In the genomic region with DNA sequence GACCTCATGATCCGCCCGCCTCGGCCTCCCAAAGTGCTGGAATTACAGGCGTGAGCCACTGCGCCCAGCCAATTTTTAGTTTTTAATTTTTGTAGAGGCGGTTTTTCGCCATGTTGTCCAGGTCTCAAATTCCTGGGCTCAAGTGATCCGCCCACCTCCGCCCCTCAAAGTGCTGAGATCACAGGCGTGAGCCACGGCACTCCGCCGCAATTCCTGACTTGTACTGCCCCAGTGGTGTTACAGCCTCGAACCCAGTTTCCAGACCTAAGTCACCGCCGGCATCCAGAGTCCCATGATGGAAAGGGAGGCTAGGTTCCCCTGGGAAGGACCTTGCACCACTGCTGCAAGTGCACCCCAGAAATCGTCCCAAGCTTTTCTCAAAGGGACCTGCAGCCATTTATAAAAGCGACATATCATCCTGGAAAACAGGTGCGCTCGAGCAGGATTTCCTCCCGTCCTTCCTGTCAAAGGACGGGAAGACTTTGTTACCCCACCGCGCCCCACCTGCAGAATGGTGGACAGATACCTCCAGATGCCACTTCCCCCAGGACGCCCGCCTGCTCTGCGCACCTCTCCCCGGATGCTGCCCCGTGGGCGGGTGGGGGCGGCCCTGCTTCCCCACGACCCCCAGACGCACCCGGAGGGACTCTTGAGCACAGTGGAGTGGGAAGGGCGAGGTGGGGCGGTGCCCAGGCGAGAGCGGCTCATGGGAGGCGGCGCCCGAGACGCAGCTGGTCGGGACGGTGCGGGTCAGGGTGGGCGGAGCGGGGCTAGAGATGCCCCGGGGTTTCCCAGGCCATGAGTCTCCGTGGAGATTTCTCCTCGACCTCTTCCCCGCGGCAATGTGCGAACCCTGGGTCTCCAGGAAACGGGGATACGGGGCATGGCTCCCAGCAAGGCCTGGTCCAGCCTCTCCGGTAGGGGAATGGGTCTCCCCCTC, we compare ENCODE assay signal across 7 cellular contexts. TPM values are rescaled to one million over a fixed set of nuclear protein-coding genes. Genes with fewer than 3 reads are reported as not detected.
DNase-seq lines count a peak whose midpoint lies in the region; ATAC-seq and TF ChIP-seq lines count a peak whose summit lies in the region.

No MANE protein-coding gene starts in this region.

- H3K36me3 ChIP-seq in HEK293 (ENCODE audit: control insufficient read depth in 2 of 2, insufficient read depth in 1 of 2, low read length in 2 of 2), result peaks cover 0 to 31% of the 10 kb centered on the region in 2 experiments; a peak in 1 of 3 replicates

- no peak for TF ChIP-seq CTCF in GM13977 (IDR thresholded peaks at IDR 0.05; ENCODE audit: extremely low read depth, insufficient read depth, missing control alignments)
- no peak for TF ChIP-seq CTCF in HEK293 (tag by site-specific recombination; IDR thresholded peaks at IDR 0.05)

- in situ Hi-C loops in GM13977 (cut with MboI; ENCODE audit: low pct_unique_long_range_greater_than_20kb, low sequenced_read_pairs, unreplicated experiment), result no loop called here

- CTCF ChIA-PET in HEK293 (lab: Yijun Ruan, JAX), result interaction anchor here (0.5 to 1.5 kb wide), 4 partner anchors 10 to 128 kb away, joined by 3 to 4 read pairs (median 4); no protein-coding TSS in a partner anchor

- H3K4me3 Mint-ChIP-seq in central memory CD8-positive, alpha-beta T cell, result peak overlapping the region; percentile 98

- peaks cover 18% of the 10 kb centered on the region for H3K4me1 Mint-ChIP-seq in central memory CD8-positive, alpha-beta T cell

- no peaks in the 10 kb centered on the region for H3K27me3 Mint-ChIP-seq in central memory CD8-positive, alpha-beta T cell

- H3K4me3 ChIP-seq in HEK293 (ENCODE audit: low read depth, low read length), result peak overlapping the region; percentile 41

- peak overlapping the region; percentile 84 for H3K27ac ChIP-seq in HEK293 (ENCODE audit: extremely low read depth, low read depth, low read length)

- H3K27ac Mint-ChIP-seq in central memory CD8-positive, alpha-beta T cell (ENCODE audit: low read depth), result peak overlapping the region; percentile 99

- DNase-seq in GM13977 (ENCODE audit: low spot score), result peak; percentile 67
- DNase-seq in M059J (ENCODE audit: low read depth), result peak; percentile 46
- DNase-seq in T-helper 9 cell, result peak; percentile 34
- DNase-seq in central memory CD8-positive, alpha-beta T cell (ENCODE audit: low spot score in 2 of 2), result no peak
- peak; percentile 84 for DNase-seq in left colon
- DNase-seq in stimulated activated CD4-positive, alpha-beta T cell treated with anti-CD3 and anti-CD28 coated beads, Interleukin-1b, Interleukin-23, amount 100 ng/mL, for 48 hours, result peak; percentile 59

- peak; percentile 15 for ATAC-seq in central memory CD8-positive, alpha-beta T cell (replicated peaks; ENCODE audit: extremely low read depth, poor library complexity, severe bottlenecking)
- ATAC-seq in left colon, result peak; percentile 77

- peaks cover 40% of the 10 kb centered on the region for H3K36me3 Mint-ChIP-seq in central memory CD8-positive, alpha-beta T cell (ENCODE audit: insufficient read depth)

- H3K9me3 ChIP-seq in HEK293 (ENCODE audit: control insufficient read depth, insufficient read depth, low read depth, low read length), result no peaks in the 10 kb centered on the region

- no peaks in the 10 kb centered on the region for H3K4me1 ChIP-seq in HEK293 (ENCODE audit: control insufficient read depth, insufficient read depth, low read length)

- intact Hi-C loops in left colon (cut with DNase I, micrococcal nuclease), result no loop called here

- H3K9me3 Mint-ChIP-seq in central memory CD8-positive, alpha-beta T cell, result no peaks in the 10 kb centered on the region

- POLR2A ChIA-PET in HEK293 (lab: Yijun Ruan, JAX), result interaction anchor here (0.7 to 6.5 kb wide), 14 partner anchors 10 to 135 kb away, joined by 3 to 57 read pairs (median 7); a partner anchor contains a TSS

TF ChIP-seq in HEK293, 187 proteins besides CTCF, POLR2A, EP300 and RAD21 (continues in another document):
- TF ChIP-seq ZNF140 (tag by site-specific recombination; IDR thresholded peaks at IDR 0.05) (no peak), ZFHX2 (tag by site-specific recombination; conservative IDR thresholded peaks at IDR 0.05) (peak; percentile 87), ZBTB1 (tag by site-specific recombination; IDR thresholded peaks at IDR 0.05) (no peak), BCL11A (tag by site-specific recombination; IDR thresholded peaks at IDR 0.05; ENCODE audit: low read depth) (no peak), MZF1 (tag by site-specific recombination; IDR thresholded peaks at IDR 0.05; ENCODE audit: borderline replicate concordance) (0 out of 2 replicates have a peak, but pooled peaks have one; percentile 16), SP2 (tag by site-specific recombination; IDR thresholded peaks at IDR 0.05) (peak; percentile 75), KLF7 (tag by site-specific recombination; IDR thresholded peaks at IDR 0.05; ENCODE audit: borderline replicate concordance) (0 out of 2 replicates have a peak, but pooled peaks have one; percentile 15), ZNF600 (tag by site-specific recombination; IDR thresholded peaks at IDR 0.05) (peak; percentile 52; the same call in 1 of the 2 replicates), KLF9 (tag by site-specific recombination; IDR thresholded peaks at IDR 0.05; ENCODE audit: low read depth) (peak; percentile 66), ZFP37 (tag by site-specific recombination; IDR thresholded peaks at IDR 0.05) (0 out of 2 replicates have a peak, but pooled peaks have one; percentile 27), ZNF501 (tag by site-specific recombination; IDR thresholded peaks at IDR 0.05) (peak; percentile 71), EGR2 (tag by site-specific recombination; IDR thresholded peaks at IDR 0.05; ENCODE audit: low read depth) (peak; percentile 61), KLF1 (tag by site-specific recombination; IDR thresholded peaks at IDR 0.05) (peak; percentile 84)
- TF ChIP-seq, protein P1, sequence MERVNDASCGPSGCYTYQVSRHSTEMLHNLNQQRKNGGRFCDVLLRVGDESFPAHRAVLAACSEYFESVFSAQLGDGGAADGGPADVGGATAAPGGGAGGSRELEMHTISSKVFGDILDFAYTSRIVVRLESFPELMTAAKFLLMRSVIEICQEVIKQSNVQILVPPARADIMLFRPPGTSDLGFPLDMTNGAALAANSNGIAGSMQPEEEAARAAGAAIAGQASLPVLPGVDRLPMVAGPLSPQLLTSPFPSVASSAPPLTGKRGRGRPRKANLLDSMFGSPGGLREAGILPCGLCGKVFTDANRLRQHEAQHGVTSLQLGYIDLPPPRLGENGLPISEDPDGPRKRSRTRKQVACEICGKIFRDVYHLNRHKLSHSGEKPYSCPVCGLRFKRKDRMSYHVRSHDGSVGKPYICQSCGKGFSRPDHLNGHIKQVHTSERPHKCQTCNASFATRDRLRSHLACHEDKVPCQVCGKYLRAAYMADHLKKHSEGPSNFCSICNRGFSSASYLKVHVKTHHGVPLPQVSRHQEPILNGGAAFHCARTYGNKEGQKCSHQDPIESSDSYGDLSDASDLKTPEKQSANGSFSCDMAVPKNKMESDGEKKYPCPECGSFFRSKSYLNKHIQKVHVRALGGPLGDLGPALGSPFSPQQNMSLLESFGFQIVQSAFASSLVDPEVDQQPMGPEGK (tag by site-specific recombination; IDR thresholded peaks at IDR 0.05), result peak; percentile 59; the same call in 1 of the 2 replicates
- TF ChIP-seq, protein P2, sequence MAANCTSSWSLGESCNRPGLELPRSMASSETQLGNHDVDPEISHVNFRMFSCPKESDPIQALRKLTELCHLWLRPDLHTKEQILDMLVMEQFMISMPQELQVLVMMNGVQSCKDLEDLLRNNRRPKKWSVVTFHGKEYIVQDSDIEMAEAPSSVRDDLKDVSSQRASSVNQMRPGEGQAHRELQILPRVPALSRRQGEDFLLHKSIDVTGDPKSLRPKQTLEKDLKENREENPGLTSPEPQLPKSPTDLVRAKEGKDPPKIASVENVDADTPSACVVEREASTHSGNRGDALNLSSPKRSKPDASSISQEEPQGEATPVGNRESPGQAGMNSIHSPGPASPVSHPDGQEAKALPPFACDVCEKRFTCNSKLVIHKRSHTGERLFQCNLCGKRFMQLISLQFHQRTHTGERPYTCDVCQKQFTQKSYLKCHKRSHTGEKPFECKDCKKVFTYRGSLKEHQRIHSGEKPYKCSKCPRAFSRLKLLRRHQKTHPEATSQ (tag by site-specific recombination; IDR thresholded peaks at IDR 0.05), result no peak
- TF ChIP-seq, protein P3, sequence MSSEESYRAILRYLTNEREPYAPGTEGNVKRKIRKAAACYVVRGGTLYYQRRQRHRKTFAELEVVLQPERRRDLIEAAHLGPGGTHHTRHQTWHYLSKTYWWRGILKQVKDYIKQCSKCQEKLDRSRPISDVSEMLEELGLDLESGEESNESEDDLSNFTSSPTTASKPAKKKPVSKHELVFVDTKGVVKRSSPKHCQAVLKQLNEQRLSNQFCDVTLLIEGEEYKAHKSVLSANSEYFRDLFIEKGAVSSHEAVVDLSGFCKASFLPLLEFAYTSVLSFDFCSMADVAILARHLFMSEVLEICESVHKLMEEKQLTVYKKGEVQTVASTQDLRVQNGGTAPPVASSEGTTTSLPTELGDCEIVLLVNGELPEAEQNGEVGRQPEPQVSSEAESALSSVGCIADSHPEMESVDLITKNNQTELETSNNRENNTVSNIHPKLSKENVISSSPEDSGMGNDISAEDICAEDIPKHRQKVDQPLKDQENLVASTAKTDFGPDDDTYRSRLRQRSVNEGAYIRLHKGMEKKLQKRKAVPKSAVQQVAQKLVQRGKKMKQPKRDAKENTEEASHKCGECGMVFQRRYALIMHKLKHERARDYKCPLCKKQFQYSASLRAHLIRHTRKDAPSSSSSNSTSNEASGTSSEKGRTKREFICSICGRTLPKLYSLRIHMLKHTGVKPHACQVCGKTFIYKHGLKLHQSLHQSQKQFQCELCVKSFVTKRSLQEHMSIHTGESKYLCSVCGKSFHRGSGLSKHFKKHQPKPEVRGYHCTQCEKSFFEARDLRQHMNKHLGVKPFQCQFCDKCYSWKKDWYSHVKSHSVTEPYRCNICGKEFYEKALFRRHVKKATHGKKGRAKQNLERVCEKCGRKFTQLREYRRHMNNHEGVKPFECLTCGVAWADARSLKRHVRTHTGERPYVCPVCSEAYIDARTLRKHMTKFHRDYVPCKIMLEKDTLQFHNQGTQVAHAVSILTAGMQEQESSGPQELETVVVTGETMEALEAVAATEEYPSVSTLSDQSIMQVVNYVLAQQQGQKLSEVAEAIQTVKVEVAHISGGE (tag by site-specific recombination; conservative IDR thresholded peaks at IDR 0.05; ENCODE audit: low read depth), result peak; percentile 56; the same call in 1 of the 2 replicates

RNA-seq across cellular contexts. Expression of a gene that starts 1.0 kb away (rescaled TPM):
- total RNA-seq in M059J (2014; rRNA removed; shearing (Covaris generic)), result 3,989 and 5,487 TPM in 2 replicates
- total RNA-seq in left colon, result 1,000 to 10,000 TPM; 2,262 to 2,406 TPM

RNA-seq across cellular contexts. Expression of a gene that starts 11.8 kb away (rescaled TPM):
- 49.1 and 65.3 TPM in 2 replicates for total RNA-seq in M059J (2014; rRNA removed; shearing (Covaris generic))
- total RNA-seq in left colon, result 10 to 100 TPM; 23.4 to 26.8 TPM

RNA-seq across cellular contexts. Expression of a gene that starts 14.1 kb away (rescaled TPM):
- total RNA-seq in M059J (2014; rRNA removed; shearing (Covaris generic)), result 24.9 and 32.1 TPM in 2 replicates
- total RNA-seq in left colon, result 10 to 100 TPM; 28.8 to 40.8 TPM

RNA-seq across cellular contexts. Expression of a gene that starts 18.1 kb away (rescaled TPM):
- total RNA-seq in M059J (2014; rRNA removed; shearing (Covaris generic)), result 101 and 105 TPM in 2 replicates
- 10 to 100 TPM; 31.9 to 33.1 TPM for total RNA-seq in left colon

RNA-seq across cellular contexts. Expression of a gene that starts 22.8 kb away (rescaled TPM):
- 1,078 and 2,383 TPM in 2 replicates for total RNA-seq in M059J (2014; rRNA removed; shearing (Covaris generic))
- total RNA-seq in left colon, result 100 to 1,000 TPM in 1 of 2 donors, 10 to 100 TPM in 1; 84.2 to 741 TPM

Comparison
In these comparisons a context has a peak if more than half of its experiments do, and no peak if none do; other contexts are left out.
1. DNase-seq: peak in GM13977 (single experiment), M059J (single experiment), T-helper 9 cell (single experiment), left colon (2 of 2) and stimulated activated CD4-positive, alpha-beta T cell treated with anti-CD3 and anti-CD28 coated beads, Interleukin-1b, Interleukin-23, amount 100 ng/mL, for 48 hours (single experiment); none in central memory CD8-positive, alpha-beta T cell (0 of 2).